ENCODE assay signal across 1 cellular context in the genomic region with DNA sequence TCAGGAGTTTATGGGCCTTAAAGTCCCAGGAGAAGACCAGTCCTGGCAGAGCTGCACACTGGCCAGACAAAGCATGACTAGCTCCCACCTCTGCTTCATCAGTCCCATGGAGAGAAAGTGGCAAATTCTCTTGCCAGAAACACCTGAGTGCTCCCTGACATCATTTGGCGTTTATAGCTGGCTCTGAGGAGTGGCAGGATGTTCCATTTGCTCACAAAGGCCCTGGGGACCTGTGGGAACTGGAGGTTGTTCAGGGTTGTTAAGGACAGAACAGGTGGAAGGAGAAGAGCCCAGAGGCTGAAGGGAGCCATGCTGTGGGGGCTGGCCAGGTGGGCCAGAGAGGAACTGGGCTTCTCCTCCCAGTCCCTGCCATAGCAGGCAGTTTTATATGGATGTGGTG.
TF ChIP-seq lines count a peak whose summit lies in the region.

No MANE protein-coding gene starts in this region.

TF ChIP-seq in GM23338, 12 proteins besides CTCF, POLR2A, EP300 and RAD21:
- TF ChIP-seq POLR2AphosphoS5 (IDR thresholded peaks at IDR 0.05; ENCODE audit: low read depth) (no peak), EZH2phosphoT487 (IDR thresholded peaks at IDR 0.05; ENCODE audit: unreplicated experiment) (no peak), NANOG (IDR thresholded peaks at IDR 0.05; ENCODE audit: borderline replicate concordance) (no peak), EZH2 (IDR thresholded peaks at IDR 0.05; ENCODE audit: low read depth, unreplicated experiment) (no peak), STAT1 (IDR thresholded peaks at IDR 0.05; ENCODE audit: unreplicated experiment) (no peak), CREB1 (CRISPR knock-in tag; IDR thresholded peaks at IDR 0.05; ENCODE audit: low read depth) (no peak), ZNF114 (CRISPR knock-in tag; IDR thresholded peaks at IDR 0.05) (no peak), JUNB (IDR thresholded peaks at IDR 0.05; ENCODE audit: unreplicated experiment) (no peak), ZNF331 (CRISPR knock-in tag; IDR thresholded peaks at IDR 0.05; ENCODE audit: low read depth) (no peak)
- TF ChIP-seq, protein P1, sequence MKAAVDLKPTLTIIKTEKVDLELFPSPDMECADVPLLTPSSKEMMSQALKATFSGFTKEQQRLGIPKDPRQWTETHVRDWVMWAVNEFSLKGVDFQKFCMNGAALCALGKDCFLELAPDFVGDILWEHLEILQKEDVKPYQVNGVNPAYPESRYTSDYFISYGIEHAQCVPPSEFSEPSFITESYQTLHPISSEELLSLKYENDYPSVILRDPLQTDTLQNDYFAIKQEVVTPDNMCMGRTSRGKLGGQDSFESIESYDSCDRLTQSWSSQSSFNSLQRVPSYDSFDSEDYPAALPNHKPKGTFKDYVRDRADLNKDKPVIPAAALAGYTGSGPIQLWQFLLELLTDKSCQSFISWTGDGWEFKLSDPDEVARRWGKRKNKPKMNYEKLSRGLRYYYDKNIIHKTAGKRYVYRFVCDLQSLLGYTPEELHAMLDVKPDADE (IDR thresholded peaks at IDR 0.05) = no peak
- TF ChIP-seq, protein P2, sequence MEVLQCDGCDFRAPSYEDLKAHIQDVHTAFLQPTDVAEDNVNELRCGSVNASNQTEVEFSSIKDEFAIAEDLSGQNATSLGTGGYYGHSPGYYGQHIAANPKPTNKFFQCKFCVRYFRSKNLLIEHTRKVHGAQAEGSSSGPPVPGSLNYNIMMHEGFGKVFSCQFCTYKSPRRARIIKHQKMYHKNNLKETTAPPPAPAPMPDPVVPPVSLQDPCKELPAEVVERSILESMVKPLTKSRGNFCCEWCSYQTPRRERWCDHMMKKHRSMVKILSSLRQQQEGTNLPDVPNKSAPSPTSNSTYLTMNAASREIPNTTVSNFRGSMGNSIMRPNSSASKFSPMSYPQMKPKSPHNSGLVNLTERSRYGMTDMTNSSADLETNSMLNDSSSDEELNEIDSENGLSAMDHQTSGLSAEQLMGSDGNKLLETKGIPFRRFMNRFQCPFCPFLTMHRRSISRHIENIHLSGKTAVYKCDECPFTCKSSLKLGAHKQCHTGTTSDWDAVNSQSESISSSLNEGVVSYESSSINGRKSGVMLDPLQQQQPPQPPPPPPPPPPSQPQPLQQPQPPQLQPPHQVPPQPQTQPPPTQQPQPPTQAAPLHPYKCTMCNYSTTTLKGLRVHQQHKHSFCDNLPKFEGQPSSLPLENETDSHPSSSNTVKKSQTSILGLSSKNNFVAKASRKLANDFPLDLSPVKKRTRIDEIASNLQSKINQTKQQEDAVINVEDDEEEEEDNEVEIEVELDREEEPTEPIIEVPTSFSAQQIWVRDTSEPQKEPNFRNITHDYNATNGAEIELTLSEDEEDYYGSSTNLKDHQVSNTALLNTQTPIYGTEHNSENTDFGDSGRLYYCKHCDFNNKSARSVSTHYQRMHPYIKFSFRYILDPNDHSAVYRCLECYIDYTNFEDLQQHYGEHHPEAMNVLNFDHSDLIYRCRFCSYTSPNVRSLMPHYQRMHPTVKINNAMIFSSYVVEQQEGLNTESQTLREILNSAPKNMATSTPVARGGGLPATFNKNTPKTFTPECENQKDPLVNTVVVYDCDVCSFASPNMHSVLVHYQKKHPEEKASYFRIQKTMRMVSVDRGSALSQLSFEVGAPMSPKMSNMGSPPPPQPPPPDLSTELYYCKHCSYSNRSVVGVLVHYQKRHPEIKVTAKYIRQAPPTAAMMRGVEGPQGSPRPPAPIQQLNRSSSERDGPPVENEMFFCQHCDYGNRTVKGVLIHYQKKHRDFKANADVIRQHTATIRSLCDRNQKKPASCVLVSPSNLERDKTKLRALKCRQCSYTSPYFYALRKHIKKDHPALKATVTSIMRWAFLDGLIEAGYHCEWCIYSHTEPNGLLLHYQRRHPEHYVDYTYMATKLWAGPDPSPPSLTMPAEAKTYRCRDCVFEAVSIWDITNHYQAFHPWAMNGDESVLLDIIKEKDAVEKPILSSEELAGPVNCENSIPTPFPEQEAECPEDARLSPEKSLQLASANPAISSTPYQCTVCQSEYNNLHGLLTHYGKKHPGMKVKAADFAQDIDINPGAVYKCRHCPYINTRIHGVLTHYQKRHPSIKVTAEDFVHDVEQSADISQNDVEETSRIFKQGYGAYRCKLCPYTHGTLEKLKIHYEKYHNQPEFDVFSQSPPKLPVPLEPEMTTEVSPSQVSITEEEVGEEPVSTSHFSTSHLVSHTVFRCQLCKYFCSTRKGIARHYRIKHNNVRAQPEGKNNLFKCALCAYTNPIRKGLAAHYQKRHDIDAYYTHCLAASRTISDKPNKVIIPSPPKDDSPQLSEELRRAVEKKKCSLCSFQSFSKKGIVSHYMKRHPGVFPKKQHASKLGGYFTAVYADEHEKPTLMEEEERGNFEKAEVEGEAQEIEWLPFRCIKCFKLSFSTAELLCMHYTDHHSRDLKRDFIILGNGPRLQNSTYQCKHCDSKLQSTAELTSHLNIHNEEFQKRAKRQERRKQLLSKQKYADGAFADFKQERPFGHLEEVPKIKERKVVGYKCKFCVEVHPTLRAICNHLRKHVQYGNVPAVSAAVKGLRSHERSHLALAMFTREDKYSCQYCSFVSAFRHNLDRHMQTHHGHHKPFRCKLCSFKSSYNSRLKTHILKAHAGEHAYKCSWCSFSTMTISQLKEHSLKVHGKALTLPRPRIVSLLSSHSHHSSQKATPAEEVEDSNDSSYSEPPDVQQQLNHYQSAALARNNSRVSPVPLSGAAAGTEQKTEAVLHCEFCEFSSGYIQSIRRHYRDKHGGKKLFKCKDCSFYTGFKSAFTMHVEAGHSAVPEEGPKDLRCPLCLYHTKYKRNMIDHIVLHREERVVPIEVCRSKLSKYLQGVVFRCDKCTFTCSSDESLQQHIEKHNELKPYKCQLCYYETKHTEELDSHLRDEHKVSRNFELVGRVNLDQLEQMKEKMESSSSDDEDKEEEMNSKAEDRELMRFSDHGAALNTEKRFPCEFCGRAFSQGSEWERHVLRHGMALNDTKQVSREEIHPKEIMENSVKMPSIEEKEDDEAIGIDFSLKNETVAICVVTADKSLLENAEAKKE (CRISPR knock-in tag; IDR thresholded peaks at IDR 0.05) = no peak
- TF ChIP-seq, protein P3, sequence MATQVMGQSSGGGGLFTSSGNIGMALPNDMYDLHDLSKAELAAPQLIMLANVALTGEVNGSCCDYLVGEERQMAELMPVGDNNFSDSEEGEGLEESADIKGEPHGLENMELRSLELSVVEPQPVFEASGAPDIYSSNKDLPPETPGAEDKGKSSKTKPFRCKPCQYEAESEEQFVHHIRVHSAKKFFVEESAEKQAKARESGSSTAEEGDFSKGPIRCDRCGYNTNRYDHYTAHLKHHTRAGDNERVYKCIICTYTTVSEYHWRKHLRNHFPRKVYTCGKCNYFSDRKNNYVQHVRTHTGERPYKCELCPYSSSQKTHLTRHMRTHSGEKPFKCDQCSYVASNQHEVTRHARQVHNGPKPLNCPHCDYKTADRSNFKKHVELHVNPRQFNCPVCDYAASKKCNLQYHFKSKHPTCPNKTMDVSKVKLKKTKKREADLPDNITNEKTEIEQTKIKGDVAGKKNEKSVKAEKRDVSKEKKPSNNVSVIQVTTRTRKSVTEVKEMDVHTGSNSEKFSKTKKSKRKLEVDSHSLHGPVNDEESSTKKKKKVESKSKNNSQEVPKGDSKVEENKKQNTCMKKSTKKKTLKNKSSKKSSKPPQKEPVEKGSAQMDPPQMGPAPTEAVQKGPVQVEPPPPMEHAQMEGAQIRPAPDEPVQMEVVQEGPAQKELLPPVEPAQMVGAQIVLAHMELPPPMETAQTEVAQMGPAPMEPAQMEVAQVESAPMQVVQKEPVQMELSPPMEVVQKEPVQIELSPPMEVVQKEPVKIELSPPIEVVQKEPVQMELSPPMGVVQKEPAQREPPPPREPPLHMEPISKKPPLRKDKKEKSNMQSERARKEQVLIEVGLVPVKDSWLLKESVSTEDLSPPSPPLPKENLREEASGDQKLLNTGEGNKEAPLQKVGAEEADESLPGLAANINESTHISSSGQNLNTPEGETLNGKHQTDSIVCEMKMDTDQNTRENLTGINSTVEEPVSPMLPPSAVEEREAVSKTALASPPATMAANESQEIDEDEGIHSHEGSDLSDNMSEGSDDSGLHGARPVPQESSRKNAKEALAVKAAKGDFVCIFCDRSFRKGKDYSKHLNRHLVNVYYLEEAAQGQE (IDR thresholded peaks at IDR 0.05; ENCODE audit: unreplicated experiment) = no peak
